ENCODE assay signal across 19 cellular contexts in genomic region chr22:33529424-33530113, GRCh38.
DNase-seq lines count a peak whose midpoint lies in the region; ATAC-seq and TF ChIP-seq lines count a peak whose summit lies in the region.
"Had no signal": no experiment of that assay in that cellular context is flagged by ENCODE, and none has a peak within 500 bp of the region (broad histone marks: within the 10 kb centered on the region; RNA-seq: fewer than 3 reads in every experiment).

No MANE protein-coding gene starts in this region.

- no peak overlapping the region for H3K4me3 ChIP-seq in fibroblast of pulmonary artery (replicated peaks; ENCODE audit: low read depth, low read length)

- DNase-seq in EH (ENCODE audit: low read depth) = peak; percentile 41
- peak; percentile 46 for DNase-seq in fibroblast of pulmonary artery (ENCODE audit: low read depth)
- peak; percentile 49 for DNase-seq in renal cortical epithelial cell (ENCODE audit: low read depth)
- DNase-seq in SHP77 treated with DMSO at 0.1 percent for 48 hours (lab: John Stamatoyannopoulos, UW) = no peak
- no peak for DNase-seq in RKO (ENCODE audit: low spot score)
- DNase-seq: activated CD4-positive, alpha-beta T cell treated with anti-CD3 and anti-CD28 coated beads for 4 hours; activated CD8-positive, alpha-beta memory T cell treated with anti-CD3 and anti-CD28 coated beads, Interleukin-2, amount 50 U/mL, for 48 hours; activated gamma-delta T cell treated with Interleukin-2 at 50 U/mL for 16 hours; GF-D8; hypothalamus; kidney glomerular epithelial cell; MM.1S; NCI-H187; NCI-H526; stimulated activated CD4-positive, alpha-beta T cell treated with anti-CD3 and anti-CD28 coated beads, Interleukin-2, amount 100 ng/mL, for 24 hours; substantia nigra; T-helper 9 cell had no signal

- ATAC-seq in GM18511 (IDR thresholded peaks at IDR 0.05; ENCODE audit: unreplicated experiment) = no peak

- peak overlapping the region; percentile 17 for H3K27ac ChIP-seq in angular gyrus (ENCODE audit: low read depth, low read length)

- no peak for TF ChIP-seq CTCF in fibroblast of pulmonary artery (IDR thresholded peaks at IDR 0.05; ENCODE audit: low read length, missing control alignments)

Comparison
In these comparisons a context has a peak if more than half of its experiments do, and no peak if none do; other contexts are left out.
1. DNase-seq: peak in EH (single experiment), fibroblast of pulmonary artery (single experiment) and renal cortical epithelial cell (single experiment); none in SHP77 treated with DMSO at 0.1 percent for 48 hours (single experiment) and RKO (single experiment).